ENCODE assay signal across 31 cellular contexts in the genomic region with DNA sequence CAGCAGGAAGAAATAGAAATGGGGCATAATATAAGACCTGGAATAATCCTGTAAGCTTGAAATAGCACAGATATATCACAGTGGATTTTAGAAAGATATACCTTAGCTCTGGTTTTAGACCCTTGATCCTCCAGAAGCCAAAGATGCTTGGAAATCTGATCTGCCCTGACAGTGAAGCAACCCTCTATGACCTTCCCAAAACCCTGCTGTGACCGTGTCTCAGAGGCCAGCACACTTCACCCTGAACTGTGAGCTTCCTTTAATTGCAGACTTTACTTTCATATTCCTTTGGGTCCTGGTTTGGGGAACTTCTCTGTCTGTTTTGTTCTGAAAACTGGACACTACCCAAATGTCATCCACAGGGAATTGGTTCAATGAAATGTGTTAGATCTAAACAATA. TPM values are rescaled to one million over a fixed set of nuclear protein-coding genes. Genes with fewer than 3 reads are reported as not detected.
"Had no signal": no experiment of that assay in that cellular context is flagged by ENCODE, and none has a peak within 500 bp of the region (broad histone marks: within the 10 kb centered on the region; RNA-seq: fewer than 3 reads in every experiment).

No MANE protein-coding gene starts in this region.

- H3K9me3 ChIP-seq: body of pancreas, gastrocnemius medialis had no signal

- H3K27me3 ChIP-seq: body of pancreas had no signal

- DNase-seq: activated CD4-positive, alpha-beta memory T cell treated with anti-CD3 and anti-CD28 coated beads for 36 hours; activated CD4-positive, alpha-beta T cell treated with anti-CD3 and anti-CD28 coated beads for 36 hours; activated CD4-positive, alpha-beta T cell treated with anti-CD3 and anti-CD28 coated beads, Interleukin-2, amount 10 ng/mL, durations not matched to agents 24 days and 14 days; activated CD4-positive, CD25-positive, alpha-beta regulatory T cell; activated CD4-positive, CD25-positive, alpha-beta regulatory T cell treated with anti-CD3 and anti-CD28 coated beads, Interleukin-2, amount 50 U/mL, for 72 hours; activated CD8-positive, alpha-beta memory T cell treated with anti-CD3 and anti-CD28 coated beads, Interleukin-2, amount 10 ng/mL, durations not matched to agents 7 days and 5 days; activated CD8-positive, alpha-beta memory T cell treated with anti-CD3 and anti-CD28 coated beads, Interleukin-2, amount 50 U/mL, for 4 hours; activated CD8-positive, alpha-beta T cell treated with anti-CD3 and anti-CD28 coated beads, Interleukin-2, amount 10 ng/mL, durations not matched to agents 7 days and 5 days; activated gamma-delta T cell; activated naive CD4-positive, alpha-beta T cell; activated naive CD4-positive, alpha-beta T cell treated with anti-CD3 and anti-CD28 coated beads, Interleukin-2, amount 10 ng/mL, durations not matched to agents 7 days and 5 days; activated naive CD8-positive, alpha-beta T cell treated with anti-CD3 and anti-CD28 coated beads, Interleukin-2, amount 10 ng/mL, durations not matched to agents 7 days and 5 days; activated T-cell treated with anti-CD3 and anti-CD28 coated beads, Interleukin-2, amount 50 U/mL, for 24 hours; activated T-cell treated with anti-CD3 and anti-CD28 coated beads, Interleukin-2, amount 50 U/mL, for 72 hours; body of pancreas; caudate nucleus; effector memory CD4-positive, alpha-beta T cell; endodermal cell; foreskin keratinocyte; gastrocnemius medialis; glutamatergic neuron; heart left ventricle; T-helper 1 cell; T-helper 17 cell; T1000; WERI-Rb-1 had no signal

- H3K27ac ChIP-seq: body of pancreas, foreskin keratinocyte, WERI-Rb-1 had no signal

- ATAC-seq: activated CD4-positive, alpha-beta T cell treated with anti-CD3 and anti-CD28 coated beads for 36 hours; activated CD8-positive, alpha-beta memory T cell treated with anti-CD3 and anti-CD28 coated beads, Interleukin-2, amount 10 ng/mL, durations not matched to agents 7 days and 5 days; activated CD8-positive, alpha-beta T cell treated with anti-CD3 and anti-CD28 coated beads, Interleukin-2, amount 10 ng/mL, durations not matched to agents 7 days and 5 days; activated naive CD4-positive, alpha-beta T cell treated with anti-CD3 and anti-CD28 coated beads, Interleukin-2, amount 50 U/mL, for 72 hours; activated T-cell treated with anti-CD3 and anti-CD28 coated beads, Interleukin-2, amount 50 U/mL, for 72 hours; body of pancreas; esophagus mucosa; foreskin keratinocyte; gastrocnemius medialis; heart left ventricle; T-helper 17 cell had no signal

- H3K4me1 ChIP-seq: body of pancreas, foreskin keratinocyte, gastrocnemius medialis had no signal

- H3K4me1 Mint-ChIP-seq: activated CD4-positive, alpha-beta T cell treated with anti-CD3 and anti-CD28 coated beads for 36 hours; activated CD4-positive, alpha-beta T cell treated with anti-CD3 and anti-CD28 coated beads, Interleukin-2, amount 10 ng/mL, durations not matched to agents 24 days and 14 days; activated CD8-positive, alpha-beta memory T cell treated with anti-CD3 and anti-CD28 coated beads, Interleukin-2, amount 10 ng/mL, durations not matched to agents 7 days and 5 days; activated naive CD4-positive, alpha-beta T cell treated with anti-CD3 and anti-CD28 coated beads, Interleukin-2, amount 10 ng/mL, durations not matched to agents 7 days and 5 days; activated naive CD8-positive, alpha-beta T cell treated with anti-CD3 and anti-CD28 coated beads, Interleukin-2, amount 10 ng/mL, durations not matched to agents 7 days and 5 days; endodermal cell; T-helper 17 cell had no signal

- H3K36me3 Mint-ChIP-seq: activated CD4-positive, alpha-beta memory T cell treated with anti-CD3 and anti-CD28 coated beads for 36 hours; activated CD8-positive, alpha-beta memory T cell treated with anti-CD3 and anti-CD28 coated beads, Interleukin-2, amount 10 ng/mL, durations not matched to agents 7 days and 5 days; activated naive CD4-positive, alpha-beta T cell treated with anti-CD3 and anti-CD28 coated beads, Interleukin-2, amount 10 ng/mL, durations not matched to agents 7 days and 5 days; activated naive CD4-positive, alpha-beta T cell treated with anti-CD3 and anti-CD28 coated beads, Interleukin-2, amount 50 U/mL, for 72 hours; activated naive CD8-positive, alpha-beta T cell treated with anti-CD3 and anti-CD28 coated beads, Interleukin-2, amount 10 ng/mL, durations not matched to agents 7 days and 5 days had no signal

- H3K4me3 Mint-ChIP-seq: activated CD4-positive, alpha-beta memory T cell treated with anti-CD3 and anti-CD28 coated beads for 36 hours; activated CD4-positive, alpha-beta T cell treated with anti-CD3 and anti-CD28 coated beads for 36 hours; activated CD4-positive, alpha-beta T cell treated with anti-CD3 and anti-CD28 coated beads, Interleukin-2, amount 10 ng/mL, durations not matched to agents 24 days and 14 days; activated CD8-positive, alpha-beta memory T cell treated with anti-CD3 and anti-CD28 coated beads, Interleukin-2, amount 10 ng/mL, durations not matched to agents 7 days and 5 days; activated CD8-positive, alpha-beta T cell treated with anti-CD3 and anti-CD28 coated beads, Interleukin-2, amount 10 ng/mL, durations not matched to agents 7 days and 5 days; activated naive CD4-positive, alpha-beta T cell treated with anti-CD3 and anti-CD28 coated beads, Interleukin-2, amount 10 ng/mL, durations not matched to agents 7 days and 5 days; activated naive CD8-positive, alpha-beta T cell treated with anti-CD3 and anti-CD28 coated beads, Interleukin-2, amount 10 ng/mL, durations not matched to agents 7 days and 5 days; activated T-cell treated with anti-CD3 and anti-CD28 coated beads, Interleukin-2, amount 50 U/mL, for 24 hours; activated T-cell treated with anti-CD3 and anti-CD28 coated beads, Interleukin-2, amount 50 U/mL, for 72 hours; endodermal cell; T-helper 17 cell; T-helper 2 cell treated with Interferon-gamma antibody and Interleukin-4, amounts not matched to agents 5 μg/mL and 100 μg/mL, for 36 hours had no signal

- H3K4me3 ChIP-seq: body of pancreas, gastrocnemius medialis, heart left ventricle had no signal

- FAIRE-seq: colon had no signal

- H3K36me3 ChIP-seq: gastrocnemius medialis, heart left ventricle, WERI-Rb-1 had no signal

- H3K9me3 Mint-ChIP-seq: activated CD4-positive, alpha-beta memory T cell treated with anti-CD3 and anti-CD28 coated beads for 36 hours; activated CD4-positive, alpha-beta T cell treated with anti-CD3 and anti-CD28 coated beads, Interleukin-2, amount 10 ng/mL, durations not matched to agents 24 days and 14 days; activated naive CD4-positive, alpha-beta T cell treated with anti-CD3 and anti-CD28 coated beads, Interleukin-2, amount 10 ng/mL, durations not matched to agents 7 days and 5 days; activated naive CD4-positive, alpha-beta T cell treated with anti-CD3 and anti-CD28 coated beads, Interleukin-2, amount 50 U/mL, for 72 hours; activated naive CD8-positive, alpha-beta T cell treated with anti-CD3 and anti-CD28 coated beads, Interleukin-2, amount 10 ng/mL, durations not matched to agents 7 days and 5 days; activated T-cell treated with anti-CD3 and anti-CD28 coated beads, Interleukin-2, amount 50 U/mL, for 24 hours; activated T-cell treated with anti-CD3 and anti-CD28 coated beads, Interleukin-2, amount 50 U/mL, for 72 hours; endodermal cell; T-helper 2 cell treated with Interferon-gamma antibody and Interleukin-4, amounts not matched to agents 5 μg/mL and 100 μg/mL, for 36 hours had no signal

- H3K27ac Mint-ChIP-seq: activated CD4-positive, alpha-beta memory T cell treated with anti-CD3 and anti-CD28 coated beads for 36 hours; activated CD4-positive, alpha-beta T cell treated with anti-CD3 and anti-CD28 coated beads for 36 hours; activated CD4-positive, alpha-beta T cell treated with anti-CD3 and anti-CD28 coated beads, Interleukin-2, amount 10 ng/mL, durations not matched to agents 24 days and 14 days; activated CD8-positive, alpha-beta memory T cell treated with anti-CD3 and anti-CD28 coated beads, Interleukin-2, amount 10 ng/mL, durations not matched to agents 7 days and 5 days; activated CD8-positive, alpha-beta T cell treated with anti-CD3 and anti-CD28 coated beads, Interleukin-2, amount 10 ng/mL, durations not matched to agents 7 days and 5 days; activated naive CD4-positive, alpha-beta T cell treated with anti-CD3 and anti-CD28 coated beads, Interleukin-2, amount 10 ng/mL, durations not matched to agents 7 days and 5 days; activated naive CD4-positive, alpha-beta T cell treated with anti-CD3 and anti-CD28 coated beads, Interleukin-2, amount 50 U/mL, for 72 hours; activated naive CD8-positive, alpha-beta T cell treated with anti-CD3 and anti-CD28 coated beads, Interleukin-2, amount 10 ng/mL, durations not matched to agents 7 days and 5 days; activated T-cell treated with anti-CD3 and anti-CD28 coated beads, Interleukin-2, amount 50 U/mL, for 24 hours; activated T-cell treated with anti-CD3 and anti-CD28 coated beads, Interleukin-2, amount 50 U/mL, for 72 hours; endodermal cell; T-helper 17 cell; T-helper 2 cell treated with Interferon-gamma antibody and Interleukin-4, amounts not matched to agents 5 μg/mL and 100 μg/mL, for 36 hours had no signal

RNA-seq across cellular contexts. Expression of a gene that starts 13.0 kb away (rescaled TPM):
- total RNA-seq: activated CD4-positive, alpha-beta memory T cell treated with anti-CD3 and anti-CD28 coated beads for 36 hours; activated CD4-positive, alpha-beta T cell treated with anti-CD3 and anti-CD28 coated beads for 36 hours; activated CD4-positive, alpha-beta T cell treated with anti-CD3 and anti-CD28 coated beads, Interleukin-2, amount 10 ng/mL, durations not matched to agents 24 days and 14 days; activated CD8-positive, alpha-beta memory T cell treated with anti-CD3 and anti-CD28 coated beads for 36 hours; activated CD8-positive, alpha-beta memory T cell treated with anti-CD3 and anti-CD28 coated beads, Interleukin-2, amount 10 ng/mL, durations not matched to agents 7 days and 5 days; activated CD8-positive, alpha-beta T cell treated with anti-CD3 and anti-CD28 coated beads, Interleukin-2, amount 10 ng/mL, durations not matched to agents 7 days and 5 days; activated naive CD4-positive, alpha-beta T cell treated with anti-CD3 and anti-CD28 coated beads, Interleukin-2, amount 50 U/mL, for 72 hours; activated naive CD8-positive, alpha-beta T cell treated with anti-CD3 and anti-CD28 coated beads, Interleukin-2, amount 10 ng/mL, durations not matched to agents 7 days and 5 days; activated T-cell treated with anti-CD3 and anti-CD28 coated beads, Interleukin-2, amount 50 U/mL, for 72 hours had no signal
